ENCODE assay signal across 18 cellular contexts in genomic region chr11:103007521-103007920, GRCh38. TPM values are rescaled to one million over a fixed set of nuclear protein-coding genes. Genes with fewer than 3 reads are reported as not detected.
DNase-seq lines count a peak whose midpoint lies in the region; ATAC-seq, FAIRE-seq and TF ChIP-seq lines count a peak whose summit lies in the region.
"Had no signal": no experiment of that assay in that cellular context is flagged by ENCODE, and none has a peak within 500 bp of the region (broad histone marks: within the 10 kb centered on the region; RNA-seq: fewer than 3 reads in every experiment).

No MANE protein-coding gene starts in this region.

- no peak overlapping the region for H3K4me2 ChIP-seq in smooth muscle cell
- H3K4me2 ChIP-seq: BLaER1 treated with 17β-estradiol and CSF1 and Interleukin-3, amounts not matched to agents 10 nM and 100 nM; PC-9 had no signal

- no peaks in the 10 kb centered on the region for H4K20me1 ChIP-seq in smooth muscle cell (ENCODE audit: low read depth)
- H4K20me1 ChIP-seq: BLaER1 treated with 17β-estradiol and CSF1 and Interleukin-3, amounts not matched to agents 10 nM and 100 nM had no signal

- peak overlapping the region; percentile 6 for H3K9ac ChIP-seq in smooth muscle cell (ENCODE audit: low read depth)
- H3K9ac ChIP-seq: BLaER1 treated with 17β-estradiol and CSF1 and Interleukin-3, amounts not matched to agents 10 nM and 100 nM had no signal

- H3K27me3 ChIP-seq in RWPE2 (ENCODE audit: insufficient read depth, poor library complexity, severe bottlenecking) (no peaks in the 10 kb centered on the region), smooth muscle cell (ENCODE audit: low read depth) (no peaks in the 10 kb centered on the region)
- H3K27me3 ChIP-seq: BLaER1 treated with 17β-estradiol and CSF1 and Interleukin-3, amounts not matched to agents 10 nM and 100 nM had no signal

- H3K4me1 ChIP-seq in RWPE2 (ENCODE audit: insufficient read depth, poor library complexity, severe bottlenecking): no peaks in the 10 kb centered on the region
- no peaks in the 10 kb centered on the region for H3K4me1 ChIP-seq in smooth muscle cell (ENCODE audit: low read depth)

- FAIRE-seq in GM12892 (lab: Jason Lieb, UNC): no peak
- FAIRE-seq: GM12878, K562 had no signal

- WGBS in smooth muscle cell (ENCODE audit: low lambda C conversion rate): 47% methylated on average over 1 of the region's 1 CpG

- no peaks in the 10 kb centered on the region for H3K36me3 ChIP-seq in RWPE2 (ENCODE audit: low read depth)
- H3K36me3 ChIP-seq in smooth muscle cell (ENCODE audit: low read depth): no peaks in the 10 kb centered on the region
- H3K36me3 ChIP-seq: BLaER1 treated with 17β-estradiol and CSF1 and Interleukin-3, amounts not matched to agents 10 nM and 100 nM had no signal

- H3K4me3 ChIP-seq in RWPE2 (ENCODE audit: severe bottlenecking) (no peak overlapping the region), smooth muscle cell (no peak overlapping the region)
- H3K4me3 ChIP-seq: BLaER1 treated with 17β-estradiol and CSF1 and Interleukin-3, amounts not matched to agents 10 nM and 100 nM; GM12878; K562; PC-9 had no signal

- ATAC-seq in RWPE2 (ENCODE audit: low read depth): peak; percentile 17; the same call in 1 of the 3 replicates
- ATAC-seq: GM12878, K562, Right ventricle myocardium inferior had no signal

- DNase-seq in ELR (ENCODE audit: low read depth) (peak; percentile 68), RWPE2 (ENCODE audit: low spot score) (no peak), epithelial cell of prostate (ENCODE audit: low read depth, low spot score) (peak; percentile 34), smooth muscle cell (lab: John Stamatoyannopoulos, UW; ENCODE audit: unreplicated experiment) (no peak), GM12892 (ENCODE audit: insufficient read length) (no peak), NCI-H128 (lab: John Stamatoyannopoulos, UW; ENCODE audit: unreplicated experiment) (no peak), germinal center (ENCODE audit: low spot score) (no peak)
- DNase-seq: DMS153, HCEC 1CT, NCI-H1092, NCI-H1694, NCI-H2107, NCI-H345 had no signal

- H3K27ac ChIP-seq in RWPE2 (ENCODE audit: poor library complexity, severe bottlenecking) (no peak overlapping the region), epithelial cell of prostate (no peak overlapping the region), smooth muscle cell (ENCODE audit: low read depth) (peak overlapping the region; percentile 64)
- H3K27ac ChIP-seq: BLaER1 treated with 17β-estradiol and CSF1 and Interleukin-3, amounts not matched to agents 10 nM and 100 nM; PC-9 had no signal

- no peaks in the 10 kb centered on the region for H3K79me2 ChIP-seq in smooth muscle cell (ENCODE audit: low read depth)

- no peak for TF ChIP-seq CTCF in RWPE2 (IDR thresholded peaks at IDR 0.05; ENCODE audit: poor library complexity, severe bottlenecking)
- no peak for TF ChIP-seq CTCF in smooth muscle cell (IDR thresholded peaks at IDR 0.05; ENCODE audit: borderline replicate concordance, insufficient read depth, poor library complexity, severe bottlenecking)

- H3K9me3 ChIP-seq in RWPE2 (ENCODE audit: severe bottlenecking) (no peaks in the 10 kb centered on the region), smooth muscle cell (replicated peaks; ENCODE audit: low read depth) (no peaks in the 10 kb centered on the region)

- no peak for TF ChIP-seq POLR2A in GM12892 (IDR thresholded peaks at IDR 0.05; ENCODE audit: low read depth, low read length)

- H2AFZ ChIP-seq in smooth muscle cell (ENCODE audit: low read depth): no peak overlapping the region
- H2AFZ ChIP-seq: PC-9 had no signal

- no peaks in the 10 kb centered on the region for H3F3A ChIP-seq in smooth muscle cell (ENCODE audit: low read depth)

RNA-seq across cellular contexts. Expression of gene MMP13, which starts 52.0 kb away (rescaled TPM):
- total RNA-seq in smooth muscle cell: 2.0 and 3.0 TPM in 2 replicates
- 0.72 and 1.1 TPM in 2 replicates for polyA plus RNA-seq in smooth muscle cell
- not detected for polyA plus RNA-seq in GM12892 (2012; ENCODE audit: missing spikeins)
- total RNA-seq: GM12878, K562, PC-9, Right ventricle myocardium inferior had no signal
- polyA plus RNA-seq: K562 had no signal

Comparison
In these comparisons a context has a peak if more than half of its experiments do, and no peak if none do; other contexts are left out.
1. DNase-seq: peak in ELR (single experiment) and epithelial cell of prostate (single experiment); none in RWPE2 (single experiment), smooth muscle cell (single experiment), GM12892 (single experiment), NCI-H128 (single experiment) and germinal center (single experiment).